Comparison of ENCODE assay signal across 8 cellular contexts in the genomic region with DNA sequence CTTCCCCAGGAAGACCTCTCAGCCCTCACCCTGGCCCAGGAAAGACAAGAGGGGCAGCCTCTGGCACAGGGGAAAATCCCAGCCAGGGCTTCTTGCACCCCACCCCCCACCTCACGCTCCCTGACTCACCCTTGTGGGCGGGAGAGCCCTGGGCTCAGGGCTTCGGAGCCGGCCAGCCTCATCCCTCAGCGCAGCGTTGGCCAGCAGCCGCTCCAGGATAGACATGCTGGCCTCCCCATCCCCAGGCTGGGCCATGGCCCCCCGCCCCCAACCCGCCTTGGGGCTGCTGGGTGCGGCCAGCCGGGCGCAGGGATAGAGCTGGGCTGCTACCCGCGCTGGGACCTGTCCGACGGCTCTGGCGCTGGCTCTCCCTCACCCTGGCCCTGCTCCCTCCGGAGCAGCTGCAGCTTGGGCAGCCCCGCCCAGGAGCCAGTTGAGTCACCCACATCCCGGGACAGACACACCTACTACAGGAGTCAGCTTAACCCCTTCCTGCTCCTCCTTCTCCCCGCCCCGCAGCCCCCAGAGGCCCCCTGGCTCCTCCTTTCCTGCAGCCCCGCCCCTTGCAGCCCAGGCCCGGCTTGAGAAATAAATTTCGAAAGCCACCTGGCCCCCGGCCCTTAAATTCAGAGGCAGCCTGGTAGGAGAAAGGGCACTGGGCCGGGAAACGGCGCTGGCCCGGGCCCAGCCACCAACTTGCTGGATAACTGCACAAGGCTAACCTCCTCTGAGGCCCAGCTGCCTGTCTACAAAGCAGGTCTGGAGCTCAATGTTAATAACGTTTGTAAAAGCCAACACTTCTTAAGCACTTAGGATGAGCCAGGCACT. TPM values are rescaled to one million over a fixed set of nuclear protein-coding genes. Genes with fewer than 3 reads are reported as not detected.
DNase-seq lines count a peak whose midpoint lies in the region; ATAC-seq and TF ChIP-seq lines count a peak whose summit lies in the region.

No MANE protein-coding gene starts in this region.

- H3K9ac ChIP-seq in SK-N-MC (ENCODE audit: insufficient read length), result peak overlapping the region; percentile 38
- peak overlapping the region; percentile 8 for H3K9ac ChIP-seq in rectal smooth muscle tissue (ENCODE audit: low read length)

- H3K4me3 ChIP-seq in SK-N-MC (peak overlapping the region; percentile 36), right atrium auricular region (peak overlapping the region; percentile 38 to 52), rectal smooth muscle tissue (ENCODE audit: low read length) (peak overlapping the region; percentile 62)

- DNase-seq in DMS153 (lab: John Stamatoyannopoulos, UW) (peak; percentile 85), HT1080 (ENCODE audit: low read depth) (peak; percentile 97), SK-N-MC (ENCODE audit: low read depth, low spot score) (no peak), anterior cingulate cortex (lab: John Stamatoyannopoulos, UW) (peak in 48 of 58 donors; percentile 27 to 95 (median 63)), right atrium auricular region (ENCODE audit: low spot score) (peak; percentile 96), NAMALWA (ENCODE audit: low spot score) (no peak)

- peaks cover 65% of the 10 kb centered on the region for H3K36me3 ChIP-seq in SK-N-MC (ENCODE audit: insufficient read depth, low read length)
- peaks cover 55% of the 10 kb centered on the region for H3K36me3 ChIP-seq in right atrium auricular region
- peaks cover 33% of the 10 kb centered on the region for H3K36me3 ChIP-seq in rectal smooth muscle tissue (ENCODE audit: control insufficient read depth, insufficient read depth, low read length)

- H3K9me3 ChIP-seq in SK-N-MC (ENCODE audit: low read depth, low read length) (no peaks in the 10 kb centered on the region), right atrium auricular region (no peaks in the 10 kb centered on the region)

- TF ChIP-seq CTCF in right atrium auricular region (IDR thresholded peaks at IDR 0.05), result no peak

- peak overlapping the region; percentile 77 for H3K27ac ChIP-seq in SK-N-MC
- H3K27ac ChIP-seq in right atrium auricular region, result peak overlapping the region; percentile 83 to 84
- peak overlapping the region; percentile 64 for H3K27ac ChIP-seq in rectal smooth muscle tissue (ENCODE audit: low read depth, low read length)

- peak; percentile 98 for ATAC-seq in GM21515 (IDR thresholded peaks at IDR 0.05; ENCODE audit: unreplicated experiment)

- H3K4me1 ChIP-seq in right atrium auricular region (peaks cover 0 to 74% of the 10 kb centered on the region in 2 donors), rectal smooth muscle tissue (ENCODE audit: control insufficient read depth, insufficient read depth, low read length) (peaks cover 14% of the 10 kb centered on the region)

- H3K27me3 ChIP-seq in right atrium auricular region, result no peaks in the 10 kb centered on the region
- no peaks in the 10 kb centered on the region for H3K27me3 ChIP-seq in rectal smooth muscle tissue (ENCODE audit: control insufficient read depth, insufficient read depth, low read length)

RNA-seq across cellular contexts. Expression of gene TNKS1BP1, which starts 13.4 kb away (rescaled TPM):
- 39.8 and 57.0 TPM in 2 replicates for total RNA-seq in HT1080 (2014; rRNA removed; shearing (Covaris generic))
- polyA plus RNA-seq in HT1080 (2015; cell fraction: cytosol; rRNA removed), result 23.9 and 28.5 TPM in 2 replicates
- polyA plus RNA-seq in HT1080 (2015; cell fraction: nucleus; rRNA removed), result 190 and 205 TPM in 2 replicates
- 10 to 100 TPM; 26.8 to 52.5 TPM for total RNA-seq in right atrium auricular region

RNA-seq across cellular contexts. Expression of gene SSRP1, which starts 24.4 kb away (rescaled TPM):
- 206 and 249 TPM in 2 replicates for total RNA-seq in HT1080 (2014; rRNA removed; shearing (Covaris generic))
- 242 and 260 TPM in 2 replicates for polyA plus RNA-seq in HT1080 (2015; cell fraction: cytosol; rRNA removed)
- 226 and 227 TPM in 2 replicates for polyA plus RNA-seq in HT1080 (2015; cell fraction: nucleus; rRNA removed)
- total RNA-seq in right atrium auricular region, result 10 to 100 TPM; 42.3 to 54.3 TPM

RNA-seq across cellular contexts. Expression of gene P2RX3, which starts 26.8 kb away (rescaled TPM):
- not detected in 2 replicates for total RNA-seq in HT1080 (2014; rRNA removed; shearing (Covaris generic))
- not detected in 2 replicates for polyA plus RNA-seq in HT1080 (2015; cell fraction: cytosol; rRNA removed)
- polyA plus RNA-seq in HT1080 (2015; cell fraction: nucleus; rRNA removed), result not detected in 2 replicates
- 1 to 10 TPM in 1 of 2 donors, not detected in 1; 1.4 TPM for total RNA-seq in right atrium auricular region

Comparison
In these comparisons a context has a peak if more than half of its experiments do, and no peak if none do; other contexts are left out.
1. DNase-seq: peak in DMS153 (single experiment), HT1080 (single experiment), anterior cingulate cortex (48 of 58) and right atrium auricular region (single experiment); none in SK-N-MC (single experiment) and NAMALWA (single experiment).
2. Peak in every context shown above with its lines, with median percentiles within 50 percentile points of each other: H3K27ac ChIP-seq and H3K4me3 ChIP-seq.